In the genomic region with DNA sequence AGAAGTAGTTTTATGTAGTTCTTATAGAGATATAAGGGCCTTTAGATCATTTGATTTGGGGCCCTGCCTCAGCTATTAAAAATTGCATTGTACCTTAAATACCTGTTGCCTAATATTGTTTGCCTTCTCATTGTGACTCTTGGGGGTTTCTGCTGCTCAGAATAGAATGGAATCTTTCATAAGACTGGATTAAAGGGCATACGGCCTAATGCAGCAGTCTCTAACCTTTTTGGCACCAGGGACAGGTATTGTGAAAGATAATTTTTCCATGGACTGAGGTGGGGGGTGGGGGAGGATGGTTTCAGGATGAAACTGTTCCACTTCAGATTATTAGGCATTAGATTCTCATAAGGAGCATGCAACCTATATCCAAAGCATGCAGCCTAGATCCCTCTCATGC, we compare ENCODE assay signal across 17 cellular contexts. TPM values are rescaled to one million over a fixed set of nuclear protein-coding genes. Genes with fewer than 3 reads are reported as not detected.
A peak's percentile ranks its signal among the peaks of the same experiment; 100 is the strongest.
DNase-seq lines count a peak whose midpoint lies in the region; ATAC-seq and TF ChIP-seq lines count a peak whose summit lies in the region.
"Had no signal": no experiment of that assay in that cellular context is flagged by ENCODE, and none has a peak within 500 bp of the region (broad histone marks: within the 10 kb centered on the region; RNA-seq: fewer than 3 reads in every experiment).

No MANE protein-coding gene starts in this region.

- WGBS in heart left ventricle, 4 donors = 21 to 39% (median 36%) methylated on average over 1 of the region's 1 CpG

- H3K27me3 Mint-ChIP-seq in brain = no peaks in the 10 kb centered on the region
- no peaks in the 10 kb centered on the region for H3K27me3 Mint-ChIP-seq in neural crest cell (ENCODE audit: low read depth)
- no peaks in the 10 kb centered on the region for H3K27me3 Mint-ChIP-seq in CD8-positive, alpha-beta T cell (ENCODE audit: low read depth)
- H3K27me3 Mint-ChIP-seq: CD4-positive, alpha-beta memory T cell had no signal

- POLR2A ChIA-PET in CD8-positive, alpha-beta T cell (lab: Charles Lee) = no interaction called here

- H3K4me3 Mint-ChIP-seq in brain (no peak overlapping the region), neural crest cell (no peak overlapping the region)
- no peak overlapping the region for H3K4me3 Mint-ChIP-seq in CD8-positive, alpha-beta T cell
- H3K4me3 Mint-ChIP-seq: CD4-positive, alpha-beta memory T cell; GM23338 had no signal

- H3K36me3 ChIP-seq in heart left ventricle = peaks cover 0 to 2% (median 0%) of the 10 kb centered on the region in 9 donors
- H3K36me3 ChIP-seq in skeletal muscle tissue (ENCODE audit: control insufficient read depth in 3 of 3, insufficient read depth in 3 of 3, low read length in 3 of 3) = no peaks in the 10 kb centered on the region
- no peaks in the 10 kb centered on the region for H3K36me3 ChIP-seq in ascending aorta
- H3K36me3 ChIP-seq in CD8-positive, alpha-beta T cell (ENCODE audit: insufficient read depth, low read length) = no peaks in the 10 kb centered on the region
- H3K36me3 ChIP-seq: BE2C had no signal

- H3K4me1 Mint-ChIP-seq in brain = peaks cover 84% of the 10 kb centered on the region
- peaks cover 69% of the 10 kb centered on the region for H3K4me1 Mint-ChIP-seq in neural crest cell
- peaks cover 8% of the 10 kb centered on the region for H3K4me1 Mint-ChIP-seq in CD8-positive, alpha-beta T cell (ENCODE audit: low read depth)

- peaks cover 0 to 18% (median under 1%) of the 10 kb centered on the region in 12 donors for H3K4me1 ChIP-seq in heart left ventricle
- H3K4me1 ChIP-seq in skeletal muscle tissue (ENCODE audit: control insufficient read depth in 3 of 3, insufficient read depth in 3 of 3, low read length in 3 of 3) = peaks cover 18 to 44% (median 39%) of the 10 kb centered on the region in 3 donors
- no peaks in the 10 kb centered on the region for H3K4me1 ChIP-seq in ascending aorta
- H3K4me1 ChIP-seq in CD8-positive, alpha-beta T cell (ENCODE audit: insufficient read depth, low read length) = no peaks in the 10 kb centered on the region
- H3K4me1 ChIP-seq: BE2C, Caco-2 had no signal

- CTCF ChIA-PET in CD8-positive, alpha-beta T cell (lab: Charles Lee) = no interaction called here

- intact Hi-C loops in heart left ventricle (cut with DNase I) = loop anchor here in 2 of 10 donors (5.0 to 10.0 kb wide), 3 partner anchors 33 to 98 kb away; no protein-coding TSS in a partner anchor
- intact Hi-C loops in Right ventricle myocardium inferior (cut with DNase I) = loop anchor here (5.0 kb wide), 3 partner anchors 47 to 122 kb away; a partner anchor contains a TSS
- intact Hi-C loops in ascending aorta (cut with DNase I) = no loop called here
- intact Hi-C loops in CD8-positive, alpha-beta T cell (cut with DNase I, micrococcal nuclease) = no loop called here

- H3K9me3 ChIP-seq in heart left ventricle = no peaks in the 10 kb centered on the region
- H3K9me3 ChIP-seq in skeletal muscle tissue (ENCODE audit: control insufficient read depth in 3 of 3, low read length in 3 of 3) = no peaks in the 10 kb centered on the region
- H3K9me3 ChIP-seq in ascending aorta = no peaks in the 10 kb centered on the region
- no peaks in the 10 kb centered on the region for H3K9me3 ChIP-seq in CD8-positive, alpha-beta T cell (ENCODE audit: low read length)
- H3K9me3 ChIP-seq: BE2C, Caco-2 had no signal

- H3K9ac ChIP-seq in skeletal muscle tissue (ENCODE audit: low read depth in 1 of 3, low read length in 3 of 3) = no peak overlapping the region

- H3K27ac Mint-ChIP-seq in brain (peak overlapping the region in 3 of 5 experiments; percentile 86 to 97 (median 90)), neural crest cell (ENCODE audit: unreplicated experiment) (peak overlapping the region; percentile 90)
- H3K27ac Mint-ChIP-seq in CD8-positive, alpha-beta T cell = no peak overlapping the region
- H3K27ac Mint-ChIP-seq: CD4-positive, alpha-beta memory T cell; GM23338 had no signal

- DNase-seq in heart left ventricle (no peak), Right ventricle myocardium inferior (ENCODE audit: missing footprints) (no peak), neural crest cell (ENCODE audit: low read depth, low spot score) (no peak), ascending aorta (ENCODE audit: low spot score in 2 of 2) (no peak), SKM-1 (lab: John Stamatoyannopoulos, UW; ENCODE audit: unreplicated experiment) (no peak)
- DNase-seq in CD8-positive, alpha-beta T cell = no peak
- DNase-seq: BE2C; Caco-2; CD4-positive, alpha-beta memory T cell; DND-41; GDM1; H7 had no signal

- no peak for TF ChIP-seq CTCF in heart left ventricle (IDR thresholded peaks at IDR 0.05)
- TF ChIP-seq CTCF in brain (conservative IDR thresholded peaks at IDR 0.05) = no peak
- no peak for TF ChIP-seq CTCF in neural crest cell (conservative IDR thresholded peaks at IDR 0.05)
- TF ChIP-seq CTCF in ascending aorta (IDR thresholded peaks at IDR 0.05) = no peak
- no peak for TF ChIP-seq CTCF in CD8-positive, alpha-beta T cell (IDR thresholded peaks at IDR 0.05)

- H3K27me3 ChIP-seq in heart left ventricle (peaks cover 0 to 3% (median 0%) of the 10 kb centered on the region in 9 donors), skeletal muscle tissue (ENCODE audit: control insufficient read depth in 3 of 3, insufficient read depth in 3 of 3, low read length in 3 of 3) (no peaks in the 10 kb centered on the region), ascending aorta (no peaks in the 10 kb centered on the region)
- no peaks in the 10 kb centered on the region for H3K27me3 ChIP-seq in CD8-positive, alpha-beta T cell (ENCODE audit: insufficient read depth, low read length)
- H3K27me3 ChIP-seq: BE2C had no signal

- H3K9me3 Mint-ChIP-seq in brain = no peaks in the 10 kb centered on the region
- no peaks in the 10 kb centered on the region for H3K9me3 Mint-ChIP-seq in neural crest cell
- H3K9me3 Mint-ChIP-seq in CD8-positive, alpha-beta T cell = no peaks in the 10 kb centered on the region
- H3K9me3 Mint-ChIP-seq: GM23338 had no signal

- H3K36me3 Mint-ChIP-seq in brain (peaks cover 8% of the 10 kb centered on the region), neural crest cell (ENCODE audit: low read depth) (peaks cover 7% of the 10 kb centered on the region)
- H3K36me3 Mint-ChIP-seq in CD8-positive, alpha-beta T cell = peaks cover 22% of the 10 kb centered on the region

- ATAC-seq in heart left ventricle (peak in 2 of 4 donors; percentile 13 to 46), Right ventricle myocardium inferior (no peak)
- no peak for ATAC-seq in CD8-positive, alpha-beta T cell
- ATAC-seq: GM23338 had no signal

- H3K27ac ChIP-seq in heart left ventricle (peak overlapping the region in 9 of 12 donors; percentile 22 to 59 (median 54)), skeletal muscle tissue (ENCODE audit: low read depth, low read length) (peak overlapping the region; percentile 26), ascending aorta (no peak overlapping the region)
- H3K27ac ChIP-seq in CD8-positive, alpha-beta T cell (ENCODE audit: low read depth, low read length) = no peak overlapping the region
- H3K27ac ChIP-seq: C4-2B, HL-60 had no signal

- H3K4me3 ChIP-seq in heart left ventricle (peak overlapping the region in 1 of 12 donors; percentile 32), skeletal muscle tissue (ENCODE audit: low read length in 3 of 3) (no peak overlapping the region), ascending aorta (no peak overlapping the region)
- H3K4me3 ChIP-seq in CD8-positive, alpha-beta T cell (ENCODE audit: low read depth, low read length) = no peak overlapping the region
- H3K4me3 ChIP-seq: GM23338 had no signal

- TF ChIP-seq POLR2A in heart left ventricle (IDR thresholded peaks at IDR 0.05) = no peak

RNA-seq across cellular contexts. Expression of a gene that starts 46.2 kb away (rescaled TPM):
- 10 to 100 TPM; 37.6 to 94.7 (median 50.3) TPM for total RNA-seq in heart left ventricle
- 100 to 1,000 TPM in 1 of 2 donors, 10 to 100 TPM in 1; 14.4 to 117 TPM for polyA plus RNA-seq in heart left ventricle
- 53.6 TPM for total RNA-seq in Right ventricle myocardium inferior
- polyA plus RNA-seq in brain (ENCODE audit: insufficient read depth, low read depth, low replicate concordance) = 45.8 TPM
- 85.3 and 90.2 TPM in 2 replicates for total RNA-seq in neural crest cell
- total RNA-seq in skeletal muscle tissue = 15.1 TPM
- total RNA-seq in ascending aorta = 15.0 TPM
- 1 to 10 TPM; 7.4 to 9.0 TPM for total RNA-seq in CD8-positive, alpha-beta T cell

Comparison
In these comparisons a context has a peak if more than half of its experiments do, and no peak if none do; other contexts are left out.
1. H3K27ac ChIP-seq: peak in heart left ventricle (9 of 12) and skeletal muscle tissue (single experiment); none in ascending aorta (0 of 2) and CD8-positive, alpha-beta T cell (single experiment).